20 cellular contexts compared by ENCODE assay signal in the genomic region with DNA sequence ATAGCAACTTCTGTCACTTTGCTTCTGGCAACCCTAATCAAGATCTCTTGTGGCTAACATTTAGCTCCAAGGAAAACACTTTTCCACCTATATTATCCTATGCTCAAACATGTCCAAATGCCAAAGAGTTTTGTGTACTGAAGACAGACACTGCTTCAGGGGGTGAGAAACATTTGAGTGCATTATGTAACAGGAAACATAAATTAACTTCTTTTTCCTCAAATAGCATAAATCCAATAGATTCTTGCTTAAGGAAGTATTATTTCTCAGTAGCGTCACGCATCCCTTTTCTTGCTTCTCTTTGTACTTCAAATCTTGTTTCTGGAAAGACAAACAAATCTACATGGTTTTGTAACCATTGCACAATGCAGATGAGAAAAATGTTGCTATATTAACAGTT.
DNase-seq lines count a peak whose midpoint lies in the region; ATAC-seq and TF ChIP-seq lines count a peak whose summit lies in the region.
"Had no signal": no experiment of that assay in that cellular context is flagged by ENCODE, and none has a peak within 500 bp of the region (broad histone marks: within the 10 kb centered on the region; RNA-seq: fewer than 3 reads in every experiment).

No MANE protein-coding gene starts in this region.

- POLR2A ChIA-PET in MCF 10A (lab: Yijun Ruan, JAX), result no interaction called here

- H3K4me3 ChIP-seq in breast epithelium (no peak overlapping the region), RWPE2 (ENCODE audit: severe bottlenecking) (no peak overlapping the region), adipocyte (ENCODE audit: low read length) (no peak overlapping the region), aorta (ENCODE audit: low read length in 2 of 2) (no peak overlapping the region)
- H3K4me3 ChIP-seq: PC-9, SJCRH30 had no signal

- no peaks in the 10 kb centered on the region for H3K36me3 Mint-ChIP-seq in MCF 10A (ENCODE audit: insufficient read depth, unreplicated experiment)
- no peaks in the 10 kb centered on the region for H3K36me3 Mint-ChIP-seq in T-helper 2 cell treated with Interferon-gamma antibody and Interleukin-4, amounts not matched to agents 5 μg/mL and 100 μg/mL, for 36 hours (ENCODE audit: low read depth)
- H3K36me3 Mint-ChIP-seq: CD14-positive monocyte had no signal

- TF ChIP-seq POLR2A in breast epithelium (IDR thresholded peaks at IDR 0.05), result no peak

- intact Hi-C loops in MCF 10A (cut with micrococcal nuclease) (no loop called here), breast epithelium (cut with DNase I; ENCODE audit: low total_unique reads) (no loop called here), aorta (cut with DNase I) (no loop called here)

- H3K36me3 ChIP-seq in breast epithelium, result no peaks in the 10 kb centered on the region
- no peaks in the 10 kb centered on the region for H3K36me3 ChIP-seq in RWPE2 (ENCODE audit: low read depth)
- H3K36me3 ChIP-seq in adipocyte (ENCODE audit: control insufficient read depth, insufficient read depth, low read length, severe bottlenecking), result no peaks in the 10 kb centered on the region
- no peaks in the 10 kb centered on the region for H3K36me3 ChIP-seq in aorta (ENCODE audit: control insufficient read depth in 1 of 2, insufficient read depth in 2 of 2, low read length in 1 of 2)
- H3K36me3 ChIP-seq: SJCRH30 had no signal

- no peaks in the 10 kb centered on the region for H3K4me1 ChIP-seq in breast epithelium
- H3K4me1 ChIP-seq in RWPE2 (ENCODE audit: insufficient read depth, poor library complexity, severe bottlenecking), result peaks cover 17% of the 10 kb centered on the region
- no peaks in the 10 kb centered on the region for H3K4me1 ChIP-seq in adipocyte (ENCODE audit: control insufficient read depth, insufficient read depth, low read length)
- H3K4me1 ChIP-seq in aorta (ENCODE audit: control insufficient read depth in 1 of 2, insufficient read depth in 2 of 2, low read length in 2 of 2), result no peaks in the 10 kb centered on the region
- H3K4me1 ChIP-seq: SJCRH30 had no signal

- CTCF ChIA-PET in MCF 10A (lab: Yijun Ruan, JAX), result no interaction called here

- no peaks in the 10 kb centered on the region for H3K27me3 Mint-ChIP-seq in MCF 10A (ENCODE audit: insufficient read depth, unreplicated experiment)
- no peaks in the 10 kb centered on the region for H3K27me3 Mint-ChIP-seq in T-helper 2 cell treated with Interferon-gamma antibody and Interleukin-4, amounts not matched to agents 5 μg/mL and 100 μg/mL, for 36 hours (ENCODE audit: low read depth)
- H3K27me3 Mint-ChIP-seq: B cell, T-helper 17 cell had no signal

- H3K27ac ChIP-seq in breast epithelium (no peak overlapping the region), RWPE2 (ENCODE audit: poor library complexity, severe bottlenecking) (peak overlapping the region; percentile 61), aorta (ENCODE audit: low read depth in 1 of 2, low read length in 2 of 2) (no peak overlapping the region)
- H3K27ac ChIP-seq: PC-9, SJCRH30 had no signal

- ATAC-seq in RWPE2 (ENCODE audit: low read depth) (peak; percentile 82), aorta (ENCODE audit: low FRiP score) (no peak), GM19395 (IDR thresholded peaks at IDR 0.05; ENCODE audit: unreplicated experiment) (no peak)
- ATAC-seq: T-helper 17 cell had no signal

- BruUV-seq in MCF 10A (replicated peaks; lab: Mats Ljungman, UMichigan), result no TSS peak

- no peaks in the 10 kb centered on the region for H3K4me1 Mint-ChIP-seq in MCF 10A (ENCODE audit: insufficient read depth, unreplicated experiment)
- no peaks in the 10 kb centered on the region for H3K4me1 Mint-ChIP-seq in T-helper 2 cell treated with Interferon-gamma antibody and Interleukin-4, amounts not matched to agents 5 μg/mL and 100 μg/mL, for 36 hours (ENCODE audit: low read depth)
- H3K4me1 Mint-ChIP-seq: B cell, CD14-positive monocyte, T-helper 17 cell had no signal

- no peaks in the 10 kb centered on the region for H3K27me3 ChIP-seq in breast epithelium
- no peaks in the 10 kb centered on the region for H3K27me3 ChIP-seq in RWPE2 (ENCODE audit: insufficient read depth, poor library complexity, severe bottlenecking)
- H3K27me3 ChIP-seq in adipocyte (replicated peaks; ENCODE audit: control insufficient read depth, insufficient read depth, low read length), result no peaks in the 10 kb centered on the region
- no peaks in the 10 kb centered on the region for H3K27me3 ChIP-seq in aorta (ENCODE audit: control insufficient read depth in 1 of 2, insufficient read depth in 2 of 2, low read length in 1 of 2)
- H3K27me3 ChIP-seq: SJCRH30 had no signal

- DNase-seq in MCF 10A (ENCODE audit: unreplicated experiment) (peak; percentile 38), breast epithelium (ENCODE audit: low spot score in 2 of 2) (no peak), RWPE2 (ENCODE audit: low spot score) (no peak), adipocyte (ENCODE audit: low read depth) (peak; percentile 31), AG08396 (ENCODE audit: low spot score) (no peak), aorta (no peak)
- DNase-seq in T-helper 2 cell treated with Interferon-gamma antibody and Interleukin-4, amounts not matched to agents 5 μg/mL and 100 μg/mL, for 36 hours (ENCODE audit: low spot score), result no peak
- DNase-seq: IMR-90, NCI-H1092, NCI-H1436, NCI-H187 treated with DMSO at 0.1 percent for 48 hours, NCI-H510A treated with DMSO at 0.1 percent for 48 hours, NCI-H82, PC-9, RPMI8226, SJCRH30, T-helper 17 cell had no signal

- no peak overlapping the region for H3K9ac ChIP-seq in adipocyte (ENCODE audit: low read length)

- WGBS in aorta, 2 donors, result 77 to 84% methylated on average over 2 of the region's 2 CpGs

- H3K9me3 ChIP-seq in breast epithelium, result no peaks in the 10 kb centered on the region
- no peaks in the 10 kb centered on the region for H3K9me3 ChIP-seq in RWPE2 (ENCODE audit: severe bottlenecking)
- H3K9me3 ChIP-seq in adipocyte (ENCODE audit: control insufficient read depth, low read length), result no peaks in the 10 kb centered on the region
- H3K9me3 ChIP-seq in aorta (ENCODE audit: control insufficient read depth, low read length), result no peaks in the 10 kb centered on the region
- H3K9me3 ChIP-seq: SJCRH30 had no signal

- H3K4me3 Mint-ChIP-seq in MCF 10A (ENCODE audit: unreplicated experiment), result no peak overlapping the region
- H3K4me3 Mint-ChIP-seq in T-helper 2 cell treated with Interferon-gamma antibody and Interleukin-4, amounts not matched to agents 5 μg/mL and 100 μg/mL, for 36 hours, result no peak overlapping the region
- H3K4me3 Mint-ChIP-seq: B cell, CD14-positive monocyte, T-helper 17 cell had no signal

- H3K27ac Mint-ChIP-seq in MCF 10A (ENCODE audit: low read depth, unreplicated experiment), result no peak overlapping the region
- no peak overlapping the region for H3K27ac Mint-ChIP-seq in T-helper 2 cell treated with Interferon-gamma antibody and Interleukin-4, amounts not matched to agents 5 μg/mL and 100 μg/mL, for 36 hours
- H3K27ac Mint-ChIP-seq: B cell, CD14-positive monocyte, T-helper 17 cell had no signal

- TF ChIP-seq CTCF in MCF 10A (IDR thresholded peaks at IDR 0.05; ENCODE audit: unreplicated experiment), result no peak
- no peak for TF ChIP-seq CTCF in breast epithelium (IDR thresholded peaks at IDR 0.05)
- no peak for TF ChIP-seq CTCF in RWPE2 (IDR thresholded peaks at IDR 0.05; ENCODE audit: poor library complexity, severe bottlenecking)

- H3K9me3 Mint-ChIP-seq in MCF 10A (ENCODE audit: unreplicated experiment), result peaks cover 8% of the 10 kb centered on the region
- no peaks in the 10 kb centered on the region for H3K9me3 Mint-ChIP-seq in T-helper 2 cell treated with Interferon-gamma antibody and Interleukin-4, amounts not matched to agents 5 μg/mL and 100 μg/mL, for 36 hours

Comparison
In these comparisons a context has a peak if more than half of its experiments do, and no peak if none do; other contexts are left out.
1. DNase-seq: peak in MCF 10A (single experiment) and adipocyte (single experiment); none in breast epithelium (0 of 2), RWPE2 (single experiment), AG08396 (single experiment), T-helper 2 cell treated with Interferon-gamma antibody and Interleukin-4, amounts not matched to agents 5 μg/mL and 100 μg/mL, for 36 hours (single experiment) and aorta (0 of 2).